ENCODE assay signal across 27 cellular contexts in genomic region chr18:27769152-27769551, GRCh38.
A peak's percentile ranks its signal among the peaks of the same experiment; 100 is the strongest.
DNase-seq lines count a peak whose midpoint lies in the region; ATAC-seq and TF ChIP-seq lines count a peak whose summit lies in the region.
"Had no signal": no experiment of that assay in that cellular context is flagged by ENCODE, and none has a peak within 500 bp of the region (broad histone marks: within the 10 kb centered on the region; RNA-seq: fewer than 3 reads in every experiment).

No MANE protein-coding gene starts in this region.

- no peaks in the 10 kb centered on the region for H3K36me3 ChIP-seq in Loucy (ENCODE audit: insufficient read depth, low read length)
- H3K36me3 ChIP-seq in PC-3 (ENCODE audit: low read depth, low read length), result no peaks in the 10 kb centered on the region
- H3K36me3 ChIP-seq: esophagus muscularis mucosa, HAP-1, heart right ventricle, neutrophil, SJSA1, tibial nerve had no signal

- DNase-seq in DMS53 treated with DMSO at 0.1 percent for 48 hours (lab: John Stamatoyannopoulos, UW; ENCODE audit: unreplicated experiment), result peak; percentile 60
- DNase-seq in PC-3, result peak; percentile 12
- DNase-seq in renal cortical epithelial cell (ENCODE audit: low read depth), result peak; percentile 15
- no peak for DNase-seq in NCI-H446 treated with DMSO at 0.1 percent for 48 hours (lab: John Stamatoyannopoulos, UW)
- DNase-seq: activated CD4-positive, alpha-beta T cell treated with anti-CD3 and anti-CD28 coated beads for 36 hours; activated CD8-positive, alpha-beta T cell treated with anti-CD3 and anti-CD28 coated beads, Interleukin-2, amount 10 ng/mL, durations not matched to agents 7 days and 5 days; amniotic stem cell; C1 segment of cervical spinal cord; Caco-2; foreskin fibroblast; heart right ventricle; left ventricle myocardium superior; NCI-H1092; NCI-H187; NCI-H526; stimulated activated CD4-positive, alpha-beta T cell treated with anti-CD3 and anti-CD28 coated beads, Interleukin-4, amount 100 ng/mL, for 24 hours; T1000 had no signal

- ATAC-seq in PC-3 (no peak; the same call in 1 of the 2 replicates), HG02981 (IDR thresholded peaks at IDR 0.05; ENCODE audit: unreplicated experiment) (no peak), GM18505 (IDR thresholded peaks at IDR 0.05; ENCODE audit: unreplicated experiment) (no peak)
- ATAC-seq: activated CD4-positive, alpha-beta T cell treated with anti-CD3 and anti-CD28 coated beads for 36 hours; activated CD8-positive, alpha-beta T cell treated with anti-CD3 and anti-CD28 coated beads, Interleukin-2, amount 10 ng/mL, durations not matched to agents 7 days and 5 days; heart right ventricle; left ventricle myocardium superior; sciatic nerve had no signal

- H4K20me1 ChIP-seq in Loucy (ENCODE audit: insufficient read depth, low read length, poor library complexity, severe bottlenecking) (no peaks in the 10 kb centered on the region), PC-3 (ENCODE audit: low read length) (no peaks in the 10 kb centered on the region)

- intact Hi-C loops in PC-3 (cut with micrococcal nuclease), result no loop called here

- H3K9me2 ChIP-seq in Loucy (replicated peaks; ENCODE audit: low read depth, low read length) (no peaks in the 10 kb centered on the region), PC-3 (replicated peaks; ENCODE audit: low read length) (0 out of 2 replicates have a peak, but pooled peaks cover 6% of the 10 kb centered on the region)

- H3K9ac ChIP-seq in Loucy (ENCODE audit: low read depth, low read length, poor library complexity, severe bottlenecking) (no peak overlapping the region), PC-3 (ENCODE audit: low read length) (no peak overlapping the region)

- H3K27me3 ChIP-seq in Loucy (ENCODE audit: insufficient read depth, low read length, poor library complexity, severe bottlenecking) (no peaks in the 10 kb centered on the region), PC-3 (ENCODE audit: low read length) (no peaks in the 10 kb centered on the region)
- H3K27me3 ChIP-seq: esophagus muscularis mucosa, heart right ventricle, neutrophil, SJSA1, tibial nerve had no signal

- no peaks in the 10 kb centered on the region for H3K9me3 ChIP-seq in Loucy (ENCODE audit: insufficient read depth, low read depth, low read length)
- H3K9me3 ChIP-seq in PC-3 (ENCODE audit: low read length), result no peaks in the 10 kb centered on the region
- H3K9me3 ChIP-seq: Caco-2, esophagus muscularis mucosa, HAP-1, heart right ventricle, neutrophil, SJSA1, tibial nerve had no signal

- peak overlapping the region; percentile 1 for H3K4me3 ChIP-seq in Loucy (ENCODE audit: low read length, poor library complexity, severe bottlenecking)
- H3K4me3 ChIP-seq in PC-3 (ENCODE audit: low read length), result no peak overlapping the region
- H3K4me3 ChIP-seq: esophagus muscularis mucosa, HAP-1, heart right ventricle, SJSA1, tibial nerve had no signal

- no peaks in the 10 kb centered on the region for H3F3A ChIP-seq in Loucy (ENCODE audit: low read depth)
- H3F3A ChIP-seq in PC-3 (ENCODE audit: low read length, unreplicated experiment), result no peaks in the 10 kb centered on the region

- H3K4me1 ChIP-seq in Loucy (ENCODE audit: insufficient read depth, low read length, poor library complexity, severe bottlenecking) (peaks cover 5% of the 10 kb centered on the region), PC-3 (ENCODE audit: insufficient read depth, low read length) (no peaks in the 10 kb centered on the region)
- H3K4me1 ChIP-seq: Caco-2, esophagus muscularis mucosa, HAP-1, heart right ventricle, SJSA1, tibial nerve had no signal

- H2AFZ ChIP-seq in Loucy (ENCODE audit: low read length) (peak overlapping the region; percentile 46), PC-3 (ENCODE audit: low read length) (no peak overlapping the region)

- no TSS peak for BruUV-seq in PC-3 (replicated peaks; lab: Mats Ljungman, UMichigan)

- no peak for TF ChIP-seq CTCF in Loucy (conservative IDR thresholded peaks at IDR 0.05; ENCODE audit: low read length)
- no peak for TF ChIP-seq CTCF in PC-3 (conservative IDR thresholded peaks at IDR 0.05; ENCODE audit: low read depth, low read length)

- H3K27ac ChIP-seq in PC-3 (ENCODE audit: low read length), result no peak overlapping the region
- H3K27ac ChIP-seq: esophagus muscularis mucosa, heart right ventricle, neutrophil, SJSA1, tibial nerve, VCaP had no signal

- H3K4me2 ChIP-seq in Loucy (ENCODE audit: low read depth, low read length, poor library complexity, severe bottlenecking), result peak overlapping the region; percentile 28
- H3K4me2 ChIP-seq in PC-3 (ENCODE audit: low read length), result no peak overlapping the region

- POLR2A ChIA-PET in PC-3 (lab: Charles Lee; ENCODE audit: unreplicated experiment), result no interaction called here

- CTCF ChIA-PET in PC-3 (lab: Charles Lee), result interaction anchor here (0.5 kb wide), 1 partner anchor 12 kb away, joined by 4 read pairs; no protein-coding TSS in a partner anchor

- TF ChIP-seq POLR2A in GM18505 (IDR thresholded peaks at IDR 0.05; ENCODE audit: borderline replicate concordance, extremely low read depth, insufficient read depth, insufficient read length), result no peak

- H3K79me2 ChIP-seq in Loucy (ENCODE audit: insufficient read depth, low read length), result no peaks in the 10 kb centered on the region
- no peaks in the 10 kb centered on the region for H3K79me2 ChIP-seq in PC-3 (ENCODE audit: low read length)
